36 cellular contexts compared by ENCODE assay signal in genomic region chr16:84233748-84234147, GRCh38. TPM values are rescaled to one million over a fixed set of nuclear protein-coding genes. Genes with fewer than 3 reads are reported as not detected.
"Had no signal": no experiment of that assay in that cellular context is flagged by ENCODE, and none has a peak within 500 bp of the region (broad histone marks: within the 10 kb centered on the region; RNA-seq: fewer than 3 reads in every experiment).

No MANE protein-coding gene starts in this region.

- H3K9me3 Mint-ChIP-seq: naive B cell; natural killer cell treated with Interleukin-12 subunit alpha and Interleukin-12 subunit beta and Interleukin-15 and Interleukin-18, amount 100 ng/mL, for 72 hours; nephron progenitor cell; neural crest cell; stimulated activated memory B cell treated with anti-CD40 and anti-IgM and Interleukin-4, amounts not matched to agents 10 μg/mL and 1 μg/mL and 100 μg/mL, for 72 hours; stimulated activated naive CD8-positive, alpha-beta T cell treated with anti-CD3 and anti-CD28 coated beads, Interleukin-15, amount 100 ng/mL, for 72 hours; type B pancreatic cell had no signal

- ATAC-seq: naive thymus-derived CD8-positive, alpha-beta T cell; natural killer cell treated with Interleukin-12 subunit alpha and Interleukin-12 subunit beta and Interleukin-15 and Interleukin-18, amount 100 ng/mL, for 72 hours; psoas muscle; stimulated activated memory B cell treated with anti-CD40 and anti-IgM and Interleukin-4, amounts not matched to agents 10 μg/mL and 1 μg/mL and 100 μg/mL, for 72 hours; stimulated activated naive CD8-positive, alpha-beta T cell treated with anti-CD3 and anti-CD28 coated beads, Interleukin-15, amount 100 ng/mL, for 72 hours; stimulated activated naive CD8-positive, alpha-beta T cell treated with anti-CD3 and anti-CD28 coated beads, Interleukin-15, Interleukin-2, amounts not matched to agents 100 U/mL and 50 U/mL, for 24 hours; upper lobe of right lung had no signal

- H3K27me3 ChIP-seq: ovary, suprapubic skin, testis, transverse colon, vagina had no signal

- H3K27ac Mint-ChIP-seq: naive B cell; naive thymus-derived CD8-positive, alpha-beta T cell; natural killer cell treated with Interleukin-12 subunit alpha and Interleukin-12 subunit beta and Interleukin-15 and Interleukin-18, amount 100 ng/mL, for 72 hours; nephron progenitor cell; progenitor cell of endocrine pancreas; stimulated activated memory B cell treated with anti-CD40 and anti-IgM and Interleukin-4, amounts not matched to agents 10 μg/mL and 1 μg/mL and 100 μg/mL, for 72 hours; stimulated activated naive CD8-positive, alpha-beta T cell treated with anti-CD3 and anti-CD28 coated beads, Interleukin-15, amount 100 ng/mL, for 72 hours; type B pancreatic cell had no signal

- H3K36me3 Mint-ChIP-seq: naive B cell; naive thymus-derived CD8-positive, alpha-beta T cell; natural killer cell treated with Interleukin-12 subunit alpha and Interleukin-12 subunit beta and Interleukin-15 and Interleukin-18, amount 100 ng/mL, for 72 hours; stimulated activated memory B cell treated with anti-CD40 and anti-IgM and Interleukin-4, amounts not matched to agents 10 μg/mL and 1 μg/mL and 100 μg/mL, for 72 hours; type B pancreatic cell had no signal

- H3K4me3 Mint-ChIP-seq: naive thymus-derived CD8-positive, alpha-beta T cell; natural killer cell treated with Interleukin-12 subunit alpha and Interleukin-12 subunit beta and Interleukin-15 and Interleukin-18, amount 100 ng/mL, for 72 hours; nephron progenitor cell; neural crest cell; stimulated activated memory B cell treated with anti-CD40 and anti-IgM and Interleukin-4, amounts not matched to agents 10 μg/mL and 1 μg/mL and 100 μg/mL, for 72 hours; stimulated activated naive CD8-positive, alpha-beta T cell treated with anti-CD3 and anti-CD28 coated beads, Interleukin-15, amount 100 ng/mL, for 72 hours; type B pancreatic cell had no signal

- DNase-seq: naive B cell; naive thymus-derived CD8-positive, alpha-beta T cell; nephron progenitor cell; nucleus accumbens; ovary; psoas muscle; right cardiac atrium; spleen; stimulated activated CD4-positive, alpha-beta T cell treated with anti-CD3 and anti-CD28 coated beads, Interleukin-12 subunit alpha, Interleukin-12 subunit beta, amount 100 ng/mL, for 4 hours; stimulated activated CD4-positive, alpha-beta T cell treated with anti-CD3 and anti-CD28 coated beads, Interleukin-1b, Interleukin-23, amount 100 ng/mL, for 48 hours; stimulated activated CD4-positive, alpha-beta T cell treated with anti-CD3 and anti-CD28 coated beads, Interleukin-4, amount 100 ng/mL, for 1 hour; stimulated activated CD4-positive, alpha-beta T cell treated with anti-CD3 and anti-CD28 coated beads, Interleukin-4, amount 100 ng/mL, for 4 hours; stimulated activated CD8-positive, alpha-beta memory T cell treated with anti-CD3 and anti-CD28 coated beads, Interleukin-4, amount 100 ng/mL, for 48 hours; stimulated activated naive CD4-positive, alpha-beta T cell; stimulated activated naive CD8-positive, alpha-beta T cell treated with anti-CD3 and anti-CD28 coated beads, Interleukin-15, amount 100 ng/mL, for 72 hours; stimulated activated naive CD8-positive, alpha-beta T cell treated with anti-CD3 and anti-CD28 coated beads, Interleukin-15, Interleukin-2, amounts not matched to agents 100 U/mL and 50 U/mL, for 24 hours; substantia nigra; testis; tibial artery; transverse colon; upper lobe of right lung had no signal

- H3K4me1 ChIP-seq: parathyroid adenoma, psoas muscle, upper lobe of right lung, vagina had no signal

- H3K36me3 ChIP-seq: neutrophil, ovary, spleen, suprapubic skin, tibial artery, transverse colon, upper lobe of right lung, vagina had no signal

- H3K4me3 ChIP-seq: ovary, psoas muscle, skin epidermis, smooth muscle cell, spleen, suprapubic skin, testis, tibial artery, transverse colon, upper lobe of right lung, vagina had no signal

- H3K27ac ChIP-seq: neutrophil, ovary, parathyroid adenoma, psoas muscle, spleen, suprapubic skin, tibial artery, upper lobe of right lung had no signal

- H3K4me1 Mint-ChIP-seq: naive B cell; naive thymus-derived CD8-positive, alpha-beta T cell; stimulated activated memory B cell treated with anti-CD40 and anti-IgM and Interleukin-4, amounts not matched to agents 10 μg/mL and 1 μg/mL and 100 μg/mL, for 72 hours; stimulated activated naive CD8-positive, alpha-beta T cell treated with anti-CD3 and anti-CD28 coated beads, Interleukin-15, amount 100 ng/mL, for 72 hours had no signal

- H3K9me3 ChIP-seq: neutrophil, ovary, psoas muscle, spleen, suprapubic skin, testis, tibial artery, transverse colon, upper lobe of right lung, vagina had no signal

RNA-seq across cellular contexts. Expression of gene KCNG4, which starts 6.1 kb away (rescaled TPM):
- total RNA-seq: naive thymus-derived CD8-positive, alpha-beta T cell; natural killer cell treated with Interleukin-12 subunit alpha and Interleukin-12 subunit beta and Interleukin-15 and Interleukin-18, amount 100 ng/mL, for 72 hours; neural crest cell; omental fat pad; ovary; progenitor cell of endocrine pancreas; renal cortical epithelial cell; right cardiac atrium; smooth muscle cell; spleen; suprapubic skin; transverse colon; upper lobe of right lung; urinary bladder; vagina had no signal
- polyA plus RNA-seq: naive thymus-derived CD8-positive, alpha-beta T cell; ovary; right cardiac atrium; smooth muscle cell; spleen; thymus; urinary bladder had no signal

RNA-seq across cellular contexts. Expression of gene ADAD2, which starts 42.8 kb away (rescaled TPM):
- total RNA-seq: naive thymus-derived CD8-positive, alpha-beta T cell; natural killer cell treated with Interleukin-12 subunit alpha and Interleukin-12 subunit beta and Interleukin-15 and Interleukin-18, amount 100 ng/mL, for 72 hours; neural crest cell; progenitor cell of endocrine pancreas; psoas muscle; renal cortical epithelial cell; smooth muscle cell; vagina had no signal
- polyA plus RNA-seq: smooth muscle cell had no signal
